1 cellular context compared by ENCODE assay signal in the genomic region with DNA sequence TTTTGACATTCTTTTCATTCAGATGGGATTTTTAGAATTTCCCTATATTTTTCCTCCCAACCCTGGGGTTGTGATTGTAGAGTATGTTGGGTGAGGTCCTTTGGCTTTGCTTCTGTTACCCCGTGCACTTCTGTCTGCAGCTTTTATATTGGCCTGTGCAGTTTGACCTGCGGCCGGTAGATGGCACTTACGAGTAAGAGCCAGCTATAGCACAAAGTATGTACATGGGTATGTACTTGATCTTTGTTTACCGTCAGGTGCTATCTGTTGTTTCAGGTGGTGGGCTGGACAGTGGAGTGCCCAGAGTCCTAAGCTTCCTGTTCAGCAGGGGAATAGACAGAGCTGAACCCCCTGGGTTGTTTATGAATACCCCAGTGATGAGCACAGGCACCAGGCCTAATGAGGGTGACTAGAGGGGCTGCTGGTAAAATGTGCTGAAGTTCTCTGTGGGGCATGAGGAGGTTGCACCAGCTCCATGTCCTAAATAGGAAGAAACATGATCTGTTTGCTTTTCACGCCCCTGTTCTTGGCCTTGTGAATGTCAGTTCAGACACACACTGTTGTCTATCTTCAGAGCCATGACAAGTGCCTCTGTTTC.
TF ChIP-seq lines count a peak whose summit lies in the region.

No MANE protein-coding gene starts in this region.

TF ChIP-seq in WTC11, 78 proteins besides CTCF, POLR2A, EP300 and RAD21 (continued from another document):
- TF ChIP-seq, protein P1, sequence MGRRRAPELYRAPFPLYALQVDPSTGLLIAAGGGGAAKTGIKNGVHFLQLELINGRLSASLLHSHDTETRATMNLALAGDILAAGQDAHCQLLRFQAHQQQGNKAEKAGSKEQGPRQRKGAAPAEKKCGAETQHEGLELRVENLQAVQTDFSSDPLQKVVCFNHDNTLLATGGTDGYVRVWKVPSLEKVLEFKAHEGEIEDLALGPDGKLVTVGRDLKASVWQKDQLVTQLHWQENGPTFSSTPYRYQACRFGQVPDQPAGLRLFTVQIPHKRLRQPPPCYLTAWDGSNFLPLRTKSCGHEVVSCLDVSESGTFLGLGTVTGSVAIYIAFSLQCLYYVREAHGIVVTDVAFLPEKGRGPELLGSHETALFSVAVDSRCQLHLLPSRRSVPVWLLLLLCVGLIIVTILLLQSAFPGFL (CRISPR knock-in tag; IDR thresholded peaks at IDR 0.05; ENCODE audit: borderline replicate concordance): no peak
- TF ChIP-seq, protein P2, sequence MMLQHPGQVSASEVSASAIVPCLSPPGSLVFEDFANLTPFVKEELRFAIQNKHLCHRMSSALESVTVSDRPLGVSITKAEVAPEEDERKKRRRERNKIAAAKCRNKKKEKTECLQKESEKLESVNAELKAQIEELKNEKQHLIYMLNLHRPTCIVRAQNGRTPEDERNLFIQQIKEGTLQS (CRISPR knock-in tag; conservative IDR thresholded peaks at IDR 0.05): no peak
- TF ChIP-seq PRRX2 (CRISPR knock-in tag; IDR thresholded peaks at IDR 0.05) (no peak), NFYB (CRISPR knock-in tag; conservative IDR thresholded peaks at IDR 0.05; ENCODE audit: low read depth) (no peak), ZNF671 (CRISPR knock-in tag; IDR thresholded peaks at IDR 0.05) (no peak), CREB1 (CRISPR knock-in tag; IDR thresholded peaks at IDR 0.05) (no peak)
- TF ChIP-seq, protein P3, sequence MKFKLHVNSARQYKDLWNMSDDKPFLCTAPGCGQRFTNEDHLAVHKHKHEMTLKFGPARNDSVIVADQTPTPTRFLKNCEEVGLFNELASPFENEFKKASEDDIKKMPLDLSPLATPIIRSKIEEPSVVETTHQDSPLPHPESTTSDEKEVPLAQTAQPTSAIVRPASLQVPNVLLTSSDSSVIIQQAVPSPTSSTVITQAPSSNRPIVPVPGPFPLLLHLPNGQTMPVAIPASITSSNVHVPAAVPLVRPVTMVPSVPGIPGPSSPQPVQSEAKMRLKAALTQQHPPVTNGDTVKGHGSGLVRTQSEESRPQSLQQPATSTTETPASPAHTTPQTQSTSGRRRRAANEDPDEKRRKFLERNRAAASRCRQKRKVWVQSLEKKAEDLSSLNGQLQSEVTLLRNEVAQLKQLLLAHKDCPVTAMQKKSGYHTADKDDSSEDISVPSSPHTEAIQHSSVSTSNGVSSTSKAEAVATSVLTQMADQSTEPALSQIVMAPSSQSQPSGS (CRISPR knock-in tag; IDR thresholded peaks at IDR 0.05; ENCODE audit: borderline replicate concordance, low read depth): no peak
